ENCODE assay signal across 15 cellular contexts in the genomic region with DNA sequence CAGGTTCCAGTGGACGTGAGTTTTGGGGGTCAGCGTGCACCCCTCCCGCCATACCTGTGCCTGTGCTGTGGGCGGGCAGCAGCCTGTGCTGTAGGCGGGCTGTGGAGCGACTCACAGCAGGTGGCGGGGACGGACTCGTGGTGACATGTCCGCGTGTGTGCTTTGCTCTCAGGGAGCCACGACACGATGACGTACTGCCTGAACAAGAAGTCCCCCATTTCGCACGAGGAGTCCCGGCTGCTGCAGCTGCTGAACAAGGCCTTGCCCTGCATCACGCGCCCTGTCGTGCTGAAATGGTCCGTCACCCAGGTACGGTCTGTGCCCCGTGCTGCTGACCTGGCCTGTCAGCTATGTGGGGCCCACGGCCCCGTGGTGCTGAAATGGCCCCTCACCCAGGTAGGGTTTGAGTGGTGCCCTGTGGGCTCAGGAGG.
"Had no signal": no experiment of that assay in that cellular context is flagged by ENCODE, and none has a peak within 500 bp of the region (broad histone marks: within the 10 kb centered on the region; RNA-seq: fewer than 3 reads in every experiment).

No MANE protein-coding gene starts in this region.

- H3K9me3 ChIP-seq: ovary, SK-N-SH, tibial nerve had no signal

- H3K27me3 Mint-ChIP-seq: activated naive CD8-positive, alpha-beta T cell; stimulated activated memory B cell treated with anti-CD40 and anti-IgM and Interleukin-4, amounts not matched to agents 10 μg/mL and 1 μg/mL and 100 μg/mL, for 72 hours had no signal

- H3K4me3 Mint-ChIP-seq: activated naive CD8-positive, alpha-beta T cell; stimulated activated memory B cell treated with anti-CD40 and anti-IgM and Interleukin-4, amounts not matched to agents 10 μg/mL and 1 μg/mL and 100 μg/mL, for 72 hours had no signal

- ATAC-seq: left colon; stimulated activated memory B cell treated with anti-CD40 and anti-IgM and Interleukin-4, amounts not matched to agents 10 μg/mL and 1 μg/mL and 100 μg/mL, for 72 hours had no signal

- DNase-seq: activated CD4-positive, alpha-beta T cell treated with anti-CD3 and anti-CD28 coated beads, Interleukin-2, amount 50 U/mL, for 48 hours; activated gamma-delta T cell; activated T-cell treated with anti-CD3 and anti-CD28 coated beads, Interleukin-2, amount 50 U/mL, for 48 hours; amygdala; brain microvascular endothelial cell; cerebellar nuclear complex; left colon; mesendoderm; retina; SK-N-SH had no signal

- H3K27me3 ChIP-seq: brain microvascular endothelial cell, ovary, tibial nerve had no signal

- H3K4me3 ChIP-seq: ovary, smooth muscle cell, tibial nerve had no signal

- H3K36me3 ChIP-seq: ovary had no signal

- H3K9me3 Mint-ChIP-seq: stimulated activated memory B cell treated with anti-CD40 and anti-IgM and Interleukin-4, amounts not matched to agents 10 μg/mL and 1 μg/mL and 100 μg/mL, for 72 hours had no signal

- H3K27ac Mint-ChIP-seq: activated naive CD8-positive, alpha-beta T cell; stimulated activated memory B cell treated with anti-CD40 and anti-IgM and Interleukin-4, amounts not matched to agents 10 μg/mL and 1 μg/mL and 100 μg/mL, for 72 hours had no signal

- H3K27ac ChIP-seq: brain microvascular endothelial cell, ovary, tibial nerve had no signal
